In genomic region chr1:96569288-96569687, GRCh38 we compare ENCODE assay signal across 28 cellular contexts.
"Had no signal": no experiment of that assay in that cellular context is flagged by ENCODE, and none has a peak within 500 bp of the region (broad histone marks: within the 10 kb centered on the region; RNA-seq: fewer than 3 reads in every experiment).

No MANE protein-coding gene starts in this region.

- H3K9me3 ChIP-seq: heart left ventricle, left lung, lower lobe of right lung, right atrium auricular region, right lobe of liver, stomach, suprapubic skin, tibial nerve, uterus had no signal

- FAIRE-seq: islet of Langerhans, kidney had no signal

- H3K27ac Mint-ChIP-seq: immature natural killer cell; mesothelial cell of epicardium; naive B cell; natural killer cell treated with Interleukin-12 subunit alpha and Interleukin-12 subunit beta and Interleukin-15 and Interleukin-18, amount 100 ng/mL, for 72 hours; progenitor cell of endocrine pancreas; stimulated activated naive B cell treated with anti-CD40 and anti-IgM and Interleukin-4, amounts not matched to agents 10 μg/mL and 1 μg/mL and 100 μg/mL, for 72 hours; type B pancreatic cell had no signal

- H3K36me3 ChIP-seq: heart left ventricle, left lung, lower lobe of right lung, right atrium auricular region, right lobe of liver, stomach, suprapubic skin, tibial nerve, uterus had no signal

- ATAC-seq: heart left ventricle; left colon; left lung; lower lobe of right lung; natural killer cell treated with Interleukin-12 subunit alpha and Interleukin-12 subunit beta and Interleukin-15 and Interleukin-18, amount 100 ng/mL, for 72 hours; right lobe of liver; stimulated activated naive B cell treated with anti-CD40 and anti-IgM and Interleukin-4, amounts not matched to agents 10 μg/mL and 1 μg/mL and 100 μg/mL, for 72 hours; stimulated activated naive CD8-positive, alpha-beta T cell treated with anti-CD3 and anti-CD28 coated beads, Interleukin-15, Interleukin-2, amounts not matched to agents 100 U/mL and 50 U/mL, for 24 hours had no signal

- H3K4me3 Mint-ChIP-seq: immature natural killer cell; mesothelial cell of epicardium; naive B cell; natural killer cell treated with Interleukin-12 subunit alpha and Interleukin-12 subunit beta and Interleukin-15 and Interleukin-18, amount 100 ng/mL, for 72 hours; stimulated activated naive B cell treated with anti-CD40 and anti-IgM and Interleukin-4, amounts not matched to agents 10 μg/mL and 1 μg/mL and 100 μg/mL, for 72 hours; type B pancreatic cell had no signal

- H3K27ac ChIP-seq: heart left ventricle, left lung, lower lobe of right lung, parathyroid adenoma, right atrium auricular region, right lobe of liver, stomach, suprapubic skin, tibial nerve, uterus had no signal

- H3K4me1 ChIP-seq: heart left ventricle, lower lobe of right lung, parathyroid adenoma, right atrium auricular region, right lobe of liver, stomach, suprapubic skin, tibial nerve, uterus had no signal

- H2AFZ ChIP-seq: parathyroid adenoma had no signal

- H3K27me3 Mint-ChIP-seq: natural killer cell treated with Interleukin-12 subunit alpha and Interleukin-12 subunit beta and Interleukin-15 and Interleukin-18, amount 100 ng/mL, for 72 hours; progenitor cell of endocrine pancreas; stimulated activated naive B cell treated with anti-CD40 and anti-IgM and Interleukin-4, amounts not matched to agents 10 μg/mL and 1 μg/mL and 100 μg/mL, for 72 hours; type B pancreatic cell had no signal

- H3K79me2 ChIP-seq: parathyroid adenoma had no signal

- DNase-seq: heart left ventricle; hypothalamus; immature natural killer cell; kidney; left colon; left lung; lower lobe of right lung; mammary epithelial cell; mesendoderm; naive B cell; right lobe of liver; stimulated activated CD4-positive, alpha-beta T cell treated with anti-CD3 and anti-CD28 coated beads, Interleukin-1b, Interleukin-23, amount 100 ng/mL, for 48 hours; stimulated activated CD4-positive, alpha-beta T cell treated with anti-CD3 and anti-CD28 coated beads, Interleukin-2, amount 100 ng/mL, for 48 hours; stimulated activated CD4-positive, alpha-beta T cell treated with anti-CD3 and anti-CD28 coated beads, Interleukin-4, amount 100 ng/mL, for 4 hours; stimulated activated naive B cell treated with anti-CD40 and anti-IgM and Interleukin-4, amounts not matched to agents 10 μg/mL and 1 μg/mL and 100 μg/mL, for 72 hours; stimulated activated naive CD8-positive, alpha-beta T cell treated with anti-CD3 and anti-CD28 coated beads, Interleukin-15, Interleukin-2, amounts not matched to agents 100 U/mL and 50 U/mL, for 24 hours; stomach; uterus had no signal

- H3K4me1 Mint-ChIP-seq: immature natural killer cell; naive B cell; stimulated activated naive B cell treated with anti-CD40 and anti-IgM and Interleukin-4, amounts not matched to agents 10 μg/mL and 1 μg/mL and 100 μg/mL, for 72 hours had no signal

- H3K4me3 ChIP-seq: heart left ventricle, left lung, lower lobe of right lung, right atrium auricular region, right lobe of liver, smooth muscle cell, stomach, suprapubic skin, tibial nerve, uterus had no signal

- H3K27me3 ChIP-seq: heart left ventricle, left lung, right atrium auricular region, right lobe of liver, stomach, suprapubic skin, tibial nerve, uterus had no signal

- H3K9me3 Mint-ChIP-seq: mesothelial cell of epicardium; stimulated activated naive B cell treated with anti-CD40 and anti-IgM and Interleukin-4, amounts not matched to agents 10 μg/mL and 1 μg/mL and 100 μg/mL, for 72 hours; type B pancreatic cell had no signal

- H3K4me2 ChIP-seq: smooth muscle cell had no signal

- H3K36me3 Mint-ChIP-seq: immature natural killer cell; mesothelial cell of epicardium; naive B cell; natural killer cell treated with Interleukin-12 subunit alpha and Interleukin-12 subunit beta and Interleukin-15 and Interleukin-18, amount 100 ng/mL, for 72 hours; stimulated activated naive B cell treated with anti-CD40 and anti-IgM and Interleukin-4, amounts not matched to agents 10 μg/mL and 1 μg/mL and 100 μg/mL, for 72 hours; type B pancreatic cell had no signal

- H3K9ac ChIP-seq: parathyroid adenoma had no signal
